In the genomic region with DNA sequence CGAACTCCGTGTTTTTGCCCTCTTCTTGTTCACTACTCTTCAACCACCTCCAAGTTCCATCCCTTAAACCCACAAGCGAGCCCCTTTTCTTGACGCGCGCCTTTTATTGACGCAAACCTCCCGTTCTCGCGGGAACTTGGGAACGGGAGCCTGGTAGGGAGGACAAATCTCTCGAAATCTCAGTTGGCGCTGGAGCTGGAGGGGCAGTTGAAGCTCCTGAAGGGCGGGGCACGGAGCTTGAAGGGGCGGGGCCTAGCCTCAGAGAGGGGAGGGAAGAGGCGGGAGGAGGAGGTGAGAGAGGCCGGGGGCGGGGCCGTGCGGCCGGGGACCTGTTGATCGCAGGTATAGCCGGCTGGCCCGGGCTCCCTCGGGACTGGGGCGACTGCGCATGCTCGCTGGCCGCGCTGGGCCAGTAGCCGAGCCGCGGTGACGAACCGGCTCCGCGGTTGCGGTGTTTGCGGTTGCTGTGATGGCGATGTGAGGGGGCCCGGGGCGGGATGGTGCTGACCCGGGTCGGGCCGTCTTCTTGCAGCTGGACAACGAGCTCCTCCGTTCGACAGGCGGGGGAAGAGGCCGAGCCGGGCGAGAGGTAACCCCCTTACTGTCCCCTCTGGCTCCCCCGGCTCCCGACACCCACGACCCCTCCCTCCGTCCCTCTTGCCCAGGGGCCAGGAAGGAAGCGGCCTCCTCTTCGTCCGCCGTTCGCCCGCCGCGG, we compare ENCODE assay signal across 8 cellular contexts. TPM values are rescaled to one million over a fixed set of nuclear protein-coding genes. Genes with fewer than 3 reads are reported as not detected.
DNase-seq lines count a peak whose midpoint lies in the region; TF ChIP-seq lines count a peak whose summit lies in the region.

A gene (plus strand): TSS at position 395 of the 715 bp plus-strand sequence. CDS start 14,835 bp downstream, outside the sequence.

- WGBS in endodermal cell (ENCODE audit: insufficient coverage in 1 of 2, insufficient read length in 1 of 2), 2 experiments, result 0% methylated on average over 5 to 65 of the region's 65 CpGs

- H3K9me3 Mint-ChIP-seq in endodermal cell, result no peaks in the 10 kb centered on the region

- peaks cover 5% of the 10 kb centered on the region for H3K27me3 ChIP-seq in endodermal cell (ENCODE audit: control insufficient read depth, insufficient read depth, low read length, poor library complexity, severe bottlenecking)

- H3K4me3 Mint-ChIP-seq in endodermal cell, result peak within 1 kb of the TSS; percentile 89

- peaks cover 9% of the 10 kb centered on the region for H3K36me3 ChIP-seq in endodermal cell (ENCODE audit: control insufficient read depth, insufficient read depth, low read length)

- TF ChIP-seq CTCF in GM20000 (IDR thresholded peaks at IDR 0.05; ENCODE audit: extremely low read depth, missing control alignments) (no peak), endodermal cell (conservative IDR thresholded peaks at IDR 0.05) (no peak)

- H3K27ac ChIP-seq in endodermal cell (ENCODE audit: low read depth, low read length), result peak within 1 kb of the TSS; percentile 49

- H3K27ac Mint-ChIP-seq in endodermal cell, result peak within 1 kb of the TSS; percentile 97

- DNase-seq in COLO668 (lab: John Stamatoyannopoulos, UW; ENCODE audit: unreplicated experiment) (peak; percentile 96), GM20000 (ENCODE audit: low spot score) (peak; percentile 98), HT-29 (ENCODE audit: low spot score) (peak; percentile 99), NOMO-1 treated with dmso at 0.1 percent for 144 hours (lab: John Stamatoyannopoulos, UW; ENCODE audit: unreplicated experiment) (peak; percentile 96), endodermal cell (peak; percentile 100), mesenteric fat pad (ENCODE audit: low spot score) (peak; percentile 97)
- peak; percentile 81 for DNase-seq in activated CD8-positive, alpha-beta memory T cell treated with anti-CD3 and anti-CD28 coated beads, Interleukin-2, amount 50 U/mL, for 24 hours (ENCODE audit: extremely low read depth)
- peak; percentile 76 for DNase-seq in stimulated activated CD8-positive, alpha-beta memory T cell treated with anti-CD3 and anti-CD28 coated beads, Interleukin-15, amount 100 ng/mL, for 24 hours (ENCODE audit: low read depth)

- H3K36me3 Mint-ChIP-seq in endodermal cell (ENCODE audit: low read depth), result peaks cover 7% of the 10 kb centered on the region

- H3K9me3 ChIP-seq in endodermal cell (ENCODE audit: control insufficient read depth, low read length), result no peaks in the 10 kb centered on the region

- peaks cover 3% of the 10 kb centered on the region for H3K27me3 Mint-ChIP-seq in endodermal cell (ENCODE audit: insufficient read depth)

- H3K4me1 ChIP-seq in endodermal cell (ENCODE audit: control insufficient read depth, insufficient read depth, low read length), result no peaks in the 10 kb centered on the region

- peak within 1 kb of the TSS; percentile 94 for H3K4me3 ChIP-seq in endodermal cell (ENCODE audit: low read length)

- H3K4me1 Mint-ChIP-seq in endodermal cell, result peaks cover 7% of the 10 kb centered on the region

- peak within 1 kb of the TSS; percentile 89 for H3K9ac ChIP-seq in endodermal cell (ENCODE audit: extremely low read depth, low read length, poor library complexity, severe bottlenecking)

RNA-seq across cellular contexts. Expression of the gene that starts here (rescaled TPM):
- total RNA-seq in HT-29 (2014; rRNA removed; shearing (Covaris generic)), result 22.7 and 24.4 TPM in 2 replicates
- total RNA-seq in endodermal cell (10 to 100 TPM; 25.8 to 34.0 TPM), mesenteric fat pad (11.6 TPM)
- polyA plus RNA-seq in endodermal cell (2013, experiment 1 of 2), result 24.2 TPM
- 19.7 TPM for polyA plus RNA-seq in endodermal cell (2013, experiment 2 of 2)

Comparison
In these comparisons a context has a peak if more than half of its experiments do, and no peak if none do; other contexts are left out.
1. Peak in every context shown above with its lines: DNase-seq, H3K4me3 ChIP-seq and H3K27ac ChIP-seq.